Comparison of ENCODE assay signal across 25 cellular contexts in genomic region chr4:75639124-75639695, GRCh38. TPM values are rescaled to one million over a fixed set of nuclear protein-coding genes. Genes with fewer than 3 reads are reported as not detected.
DNase-seq lines count a peak whose midpoint lies in the region; ATAC-seq and TF ChIP-seq lines count a peak whose summit lies in the region.
"Had no signal": no experiment of that assay in that cellular context is flagged by ENCODE, and none has a peak within 500 bp of the region (broad histone marks: within the 10 kb centered on the region; RNA-seq: fewer than 3 reads in every experiment).

No MANE protein-coding gene starts in this region.

- CTCF ChIA-PET in activated CD8-positive, alpha-beta memory T cell treated with anti-CD3 and anti-CD28 coated beads, Interleukin-2, amount 10 ng/mL, durations not matched to agents 7 days and 5 days (lab: Charles Lee), result interaction anchor here (0.9 to 1.2 kb wide), 2 partner anchors 8 to 209 kb away, joined by 3 read pairs; no protein-coding TSS in a partner anchor
- CTCF ChIA-PET in WTC11 (lab: Charles Lee), result interaction anchor here (1.1 to 1.9 kb wide), 3 partner anchors 9 to 209 kb away, joined by 3 to 6 read pairs (median 6); partner anchors contain the start of genes CDKL2 and USO1

- TF ChIP-seq POLR2A in body of pancreas (IDR thresholded peaks at IDR 0.05), result no peak

- no peaks in the 10 kb centered on the region for H3K27me3 Mint-ChIP-seq in activated CD8-positive, alpha-beta memory T cell treated with anti-CD3 and anti-CD28 coated beads, Interleukin-2, amount 10 ng/mL, durations not matched to agents 7 days and 5 days
- no peaks in the 10 kb centered on the region for H3K27me3 Mint-ChIP-seq in WTC11 (ENCODE audit: low read depth)
- no peaks in the 10 kb centered on the region for H3K27me3 Mint-ChIP-seq in stimulated activated naive CD8-positive, alpha-beta T cell treated with anti-CD3 and anti-CD28 coated beads, Interleukin-15, amount 100 ng/mL, for 72 hours

- intact Hi-C loops in body of pancreas (cut with DNase I), result no loop called here

- H3K9me3 ChIP-seq in body of pancreas, result no peaks in the 10 kb centered on the region
- H3K9me3 ChIP-seq: thyroid gland had no signal

- DNase-seq in activated CD8-positive, alpha-beta memory T cell treated with anti-CD3 and anti-CD28 coated beads, Interleukin-2, amount 10 ng/mL, durations not matched to agents 7 days and 5 days, result no peak
- no peak for DNase-seq in activated CD8-positive, alpha-beta memory T cell treated with anti-CD3 and anti-CD28 coated beads, Interleukin-2, amount 50 U/mL, for 4 hours
- DNase-seq in WTC11 (ENCODE audit: low spot score) (no peak), kidney tubule cell (ENCODE audit: low spot score) (peak; percentile 35), body of pancreas (no peak), NCI-H2171 (lab: John Stamatoyannopoulos, UW) (no peak)
- DNase-seq in stimulated activated naive CD8-positive, alpha-beta T cell treated with anti-CD3 and anti-CD28 coated beads, Interleukin-15, amount 100 ng/mL, for 72 hours, result no peak
- DNase-seq: activated naive CD4-positive, alpha-beta T cell treated with Interleukin-2 at 50 U/mL for 16 hours; cerebellar nuclear complex; COR-L47; foreskin keratinocyte; HFFc6; hippocampal formation; NCI-H1436; NCI-H2107; NCI-H524 treated with DMSO at 0.1 percent for 48 hours; stimulated activated CD4-positive, alpha-beta T cell treated with anti-CD3 and anti-CD28 coated beads, Interleukin-2, amount 100 ng/mL, for 48 hours; stimulated activated naive CD4-positive, alpha-beta T cell; T-helper 2 cell; thyroid gland; WERI-Rb-1 had no signal

- peaks cover 4% of the 10 kb centered on the region for H3K4me1 Mint-ChIP-seq in activated CD8-positive, alpha-beta memory T cell treated with anti-CD3 and anti-CD28 coated beads, Interleukin-2, amount 10 ng/mL, durations not matched to agents 7 days and 5 days
- peaks cover 7% of the 10 kb centered on the region; the same call in 1 of the 2 replicates for H3K4me1 Mint-ChIP-seq in WTC11
- peaks cover 19% of the 10 kb centered on the region for H3K4me1 Mint-ChIP-seq in stimulated activated naive CD8-positive, alpha-beta T cell treated with anti-CD3 and anti-CD28 coated beads, Interleukin-15, amount 100 ng/mL, for 72 hours

- POLR2A ChIA-PET in WTC11 (lab: Charles Lee), result interaction anchor here (0.6 to 2.0 kb wide), 2 partner anchors 11 to 85 kb away, joined by 4 to 8 read pairs; partner anchors contain the start of gene USO1

- no peaks in the 10 kb centered on the region for H3K27me3 ChIP-seq in body of pancreas
- H3K27me3 ChIP-seq: foreskin keratinocyte, thyroid gland had no signal

- no peak for ATAC-seq in activated CD8-positive, alpha-beta memory T cell treated with anti-CD3 and anti-CD28 coated beads, Interleukin-2, amount 10 ng/mL, durations not matched to agents 7 days and 5 days
- peak; percentile 23 for ATAC-seq in WTC11
- ATAC-seq in stimulated activated naive CD8-positive, alpha-beta T cell treated with anti-CD3 and anti-CD28 coated beads, Interleukin-15, amount 100 ng/mL, for 72 hours, result peak; percentile 26
- ATAC-seq in body of pancreas, result no peak
- no peak for ATAC-seq in HG02759 (IDR thresholded peaks at IDR 0.05; ENCODE audit: unreplicated experiment)
- ATAC-seq: foreskin keratinocyte had no signal

- H3K27ac ChIP-seq in body of pancreas, result no peak overlapping the region
- H3K27ac ChIP-seq: epithelial cell of prostate, foreskin keratinocyte, SK-N-MC, WERI-Rb-1 had no signal

- no peak overlapping the region for H3K4me3 ChIP-seq in body of pancreas
- H3K4me3 ChIP-seq: SK-N-MC, thyroid gland had no signal

- H3K4me1 ChIP-seq in body of pancreas, result no peaks in the 10 kb centered on the region
- H3K4me1 ChIP-seq: foreskin keratinocyte had no signal

- WGBS in body of pancreas, 2 donors, result 90 to 98% methylated on average over 7 of the region's 7 CpGs

- TF ChIP-seq CTCF in WTC11 (IDR thresholded peaks at IDR 0.05), result no peak
- TF ChIP-seq CTCF in body of pancreas (IDR thresholded peaks at IDR 0.05), result no peak

- peak overlapping the region; percentile 18 for H3K27ac Mint-ChIP-seq in activated CD8-positive, alpha-beta memory T cell treated with anti-CD3 and anti-CD28 coated beads, Interleukin-2, amount 10 ng/mL, durations not matched to agents 7 days and 5 days
- no peak overlapping the region for H3K27ac Mint-ChIP-seq in WTC11
- peak overlapping the region in 1 of 2 donors; percentile 13 for H3K27ac Mint-ChIP-seq in stimulated activated naive CD8-positive, alpha-beta T cell treated with anti-CD3 and anti-CD28 coated beads, Interleukin-15, amount 100 ng/mL, for 72 hours

- peaks cover 30% of the 10 kb centered on the region for H3K36me3 Mint-ChIP-seq in activated CD8-positive, alpha-beta memory T cell treated with anti-CD3 and anti-CD28 coated beads, Interleukin-2, amount 10 ng/mL, durations not matched to agents 7 days and 5 days
- H3K36me3 Mint-ChIP-seq in WTC11, result peaks cover 9% of the 10 kb centered on the region

- no peak overlapping the region for H3K4me3 Mint-ChIP-seq in activated CD8-positive, alpha-beta memory T cell treated with anti-CD3 and anti-CD28 coated beads, Interleukin-2, amount 10 ng/mL, durations not matched to agents 7 days and 5 days
- H3K4me3 Mint-ChIP-seq in WTC11, result no peak overlapping the region
- H3K4me3 Mint-ChIP-seq in stimulated activated naive CD8-positive, alpha-beta T cell treated with anti-CD3 and anti-CD28 coated beads, Interleukin-15, amount 100 ng/mL, for 72 hours, result no peak overlapping the region
- H3K4me3 Mint-ChIP-seq: HFFc6 had no signal

- H3K9me3 Mint-ChIP-seq in activated CD8-positive, alpha-beta memory T cell treated with anti-CD3 and anti-CD28 coated beads, Interleukin-2, amount 10 ng/mL, durations not matched to agents 7 days and 5 days (ENCODE audit: low read depth), result no peaks in the 10 kb centered on the region
- H3K9me3 Mint-ChIP-seq in WTC11, result no peaks in the 10 kb centered on the region
- H3K9me3 Mint-ChIP-seq in stimulated activated naive CD8-positive, alpha-beta T cell treated with anti-CD3 and anti-CD28 coated beads, Interleukin-15, amount 100 ng/mL, for 72 hours, result no peaks in the 10 kb centered on the region
- H3K9me3 Mint-ChIP-seq: HFFc6 had no signal

- no peaks in the 10 kb centered on the region for H3K36me3 ChIP-seq in body of pancreas (replicated peaks in 1 of 2; ENCODE audit: insufficient read depth in 1 of 2, low read depth in 2 of 2)

TF ChIP-seq in WTC11, 78 proteins besides CTCF, POLR2A, EP300 and RAD21:
- TF ChIP-seq NFE2L1 (CRISPR knock-in tag; IDR thresholded peaks at IDR 0.05) (no peak), ATF3 (CRISPR knock-in tag; conservative IDR thresholded peaks at IDR 0.05) (no peak), TEAD4 (CRISPR knock-in tag; IDR thresholded peaks at IDR 0.05) (no peak), GRHL2 (CRISPR knock-in tag; IDR thresholded peaks at IDR 0.05; ENCODE audit: insufficient replicate concordance, severe bottlenecking) (no peak), EMX1 (CRISPR knock-in tag; IDR thresholded peaks at IDR 0.05) (0 out of 2 replicates have a peak, but pooled peaks have one; percentile 25)

RNA-seq across cellular contexts. Expression of gene CDKL2, which starts 8.9 kb away (rescaled TPM):
- 1 to 10 TPM in 1 of 2 experiments, under 1 TPM in 1; 0.16 to 1.5 TPM for total RNA-seq in activated CD8-positive, alpha-beta memory T cell treated with anti-CD3 and anti-CD28 coated beads, Interleukin-2, amount 10 ng/mL, durations not matched to agents 7 days and 5 days
- total RNA-seq in WTC11 (2021), result 1.4 to 1.7 TPM (median 1.7 TPM) in 3 replicates
- 1 to 10 TPM; 1.6 to 4.6 TPM for total RNA-seq in body of pancreas
- total RNA-seq: A172 had no signal

RNA-seq across cellular contexts. Expression of gene G3BP2, which starts 34.0 kb away (rescaled TPM):
- 100 to 1,000 TPM; 148 to 230 TPM for total RNA-seq in activated CD8-positive, alpha-beta memory T cell treated with anti-CD3 and anti-CD28 coated beads, Interleukin-2, amount 10 ng/mL, durations not matched to agents 7 days and 5 days
- 279 to 294 TPM (median 284 TPM) in 3 replicates for total RNA-seq in WTC11 (2021)
- total RNA-seq in body of pancreas, result 10 to 100 TPM; 29.7 to 65.6 TPM

Comparison
In these comparisons a context has a peak if more than half of its experiments do, and no peak if none do; other contexts are left out.
1. ATAC-seq: peak in WTC11 (single experiment) and stimulated activated naive CD8-positive, alpha-beta T cell treated with anti-CD3 and anti-CD28 coated beads, Interleukin-15, amount 100 ng/mL, for 72 hours (single experiment); none in activated CD8-positive, alpha-beta memory T cell treated with anti-CD3 and anti-CD28 coated beads, Interleukin-2, amount 10 ng/mL, durations not matched to agents 7 days and 5 days (single experiment), body of pancreas (single experiment) and HG02759 (single experiment).